34 cellular contexts compared by ENCODE assay signal in genomic region chr6:162998777-162999176, GRCh38.
"Had no signal": no experiment of that assay in that cellular context is flagged by ENCODE, and none has a peak within 500 bp of the region (broad histone marks: within the 10 kb centered on the region; RNA-seq: fewer than 3 reads in every experiment).

No MANE protein-coding gene starts in this region.

- H3K27me3 ChIP-seq: adrenal gland, ascending aorta, body of pancreas, brain microvascular endothelial cell, breast epithelium, cardiac muscle cell had no signal

- H3K4me3 ChIP-seq: adrenal gland, ascending aorta, body of pancreas, breast epithelium, cardiac muscle cell had no signal

- DNase-seq: activated effector memory CD4-positive, alpha-beta T cell treated with anti-CD3 and anti-CD28 coated beads, Interleukin-2, amount 50 U/mL, for 16 hours; activated effector memory CD4-positive, alpha-beta T cell treated with Interleukin-2 at 50 U/mL for 16 hours; activated gamma-delta T cell; activated gamma-delta T cell treated with Interleukin-2 at 50 U/mL for 16 hours; activated naive CD4-positive, alpha-beta T cell; activated naive CD4-positive, alpha-beta T cell treated with anti-CD3 and anti-CD28 coated beads for 36 hours; activated naive CD4-positive, alpha-beta T cell treated with anti-CD3 and anti-CD28 coated beads, Interleukin-2, amount 10 ng/mL, durations not matched to agents 7 days and 5 days; activated naive CD4-positive, alpha-beta T cell treated with anti-CD3 and anti-CD28 coated beads, Interleukin-2, amount 50 U/mL, for 16 hours; activated naive CD4-positive, alpha-beta T cell treated with Interleukin-2 at 50 U/mL for 16 hours; activated naive CD8-positive, alpha-beta T cell treated with anti-CD3 and anti-CD28 coated beads for 36 hours; activated naive CD8-positive, alpha-beta T cell treated with anti-CD3 and anti-CD28 coated beads, Interleukin-2, amount 10 ng/mL, durations not matched to agents 7 days and 5 days; activated naive CD8-positive, alpha-beta T cell treated with anti-CD3 and anti-CD28 coated beads, Interleukin-2, amount 50 U/mL, for 24 hours; activated T-cell treated with anti-CD3 and anti-CD28 coated beads, Interleukin-2, amount 50 U/mL, for 1 hour; activated T-cell treated with anti-CD3 and anti-CD28 coated beads, Interleukin-2, amount 50 U/mL, for 24 hours; activated T-cell treated with anti-CD3 and anti-CD28 coated beads, Interleukin-2, amount 50 U/mL, for 4 hours; activated T-cell treated with anti-CD3 and anti-CD28 coated beads, Interleukin-2, amount 50 U/mL, for 48 hours; activated T-cell treated with anti-CD3 and anti-CD28 coated beads, Interleukin-2, amount 50 U/mL, for 72 hours; adrenal gland; amniotic stem cell; amygdala; anterior cingulate cortex; aorta; body of pancreas; brain microvascular endothelial cell; caudate nucleus; central memory CD4-positive, alpha-beta T cell; cerebellar nuclear complex had no signal

- H3K27ac ChIP-seq: adrenal gland, ascending aorta, body of pancreas, brain microvascular endothelial cell, breast epithelium, cardiac muscle cell had no signal

- H3K36me3 ChIP-seq: adrenal gland, ascending aorta, brain microvascular endothelial cell, breast epithelium, cardiac muscle cell had no signal

- FAIRE-seq: astrocyte, bronchial epithelial cell had no signal

- H3K4me1 ChIP-seq: adrenal gland, ascending aorta, body of pancreas, breast epithelium had no signal

- ATAC-seq: activated naive CD4-positive, alpha-beta T cell treated with anti-CD3 and anti-CD28 coated beads, Interleukin-2, amount 50 U/mL, for 72 hours; activated naive CD8-positive, alpha-beta T cell treated with anti-CD3 and anti-CD28 coated beads, Interleukin-2, amount 50 U/mL, for 24 hours; activated T-cell treated with anti-CD3 and anti-CD28 coated beads, Interleukin-2, amount 50 U/mL, for 4 hours; activated T-cell treated with anti-CD3 and anti-CD28 coated beads, Interleukin-2, amount 50 U/mL, for 72 hours; activated T-helper 17 cell treated with anti-CD3 and anti-CD28 coated beads, Interleukin-2, amount 50 U/mL, for 72 hours; body of pancreas had no signal

- H3K9me3 ChIP-seq: adrenal gland, ascending aorta, body of pancreas, breast epithelium had no signal
